26 cellular contexts compared by ENCODE assay signal in the genomic region with DNA sequence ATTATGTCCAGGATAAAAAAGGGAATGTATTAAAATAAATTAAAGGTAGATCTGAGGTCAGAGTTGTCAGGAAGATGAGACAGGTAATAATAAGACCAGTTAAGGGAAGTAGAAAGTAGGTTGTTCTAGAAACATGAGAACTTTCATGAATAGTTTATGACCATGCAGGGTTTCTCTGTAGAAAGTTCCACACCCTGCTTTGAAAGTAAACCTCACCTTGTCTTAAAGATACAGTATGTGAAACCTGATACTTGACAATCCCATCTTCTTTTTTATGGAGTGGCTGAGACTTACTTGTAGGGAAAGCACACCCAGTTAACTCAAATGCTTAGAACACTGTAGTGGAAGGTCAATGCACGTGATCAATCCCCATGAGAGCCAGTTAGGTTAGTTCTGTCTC.
"Had no signal": no experiment of that assay in that cellular context is flagged by ENCODE, and none has a peak within 500 bp of the region (broad histone marks: within the 10 kb centered on the region; RNA-seq: fewer than 3 reads in every experiment).

No MANE protein-coding gene starts in this region.

- DNase-seq: activated CD4-positive, alpha-beta T cell treated with anti-CD3 and anti-CD28 coated beads for 4 hours; activated CD8-positive, alpha-beta memory T cell treated with anti-CD3 and anti-CD28 coated beads, Interleukin-2, amount 50 U/mL, for 4 hours; activated CD8-positive, alpha-beta T cell treated with anti-CD3 and anti-CD28 coated beads for 36 hours; activated gamma-delta T cell treated with Interleukin-2 at 50 U/mL for 16 hours; activated naive CD4-positive, alpha-beta T cell treated with anti-CD3 and anti-CD28 coated beads, Interleukin-2, amount 10 ng/mL, durations not matched to agents 7 days and 5 days; activated naive CD8-positive, alpha-beta T cell treated with anti-CD3 and anti-CD28 coated beads for 36 hours; activated T-cell treated with anti-CD3 and anti-CD28 coated beads, Interleukin-2, amount 50 U/mL, for 72 hours; brain microvascular endothelial cell; NCI-H1105 treated with DMSO at 0.1 percent for 48 hours; NCI-H1436 treated with DMSO at 0.1 percent for 48 hours; NCI-H187; NCI-H2081; NCI-H345; NCI-H510A; NCI-H526 treated with DMSO at 0.1 percent for 48 hours; NCI-H82; OCI-M1; Peyer's patch; SHP77 had no signal

- H3K27me3 ChIP-seq: brain microvascular endothelial cell, cardiac muscle cell, Peyer's patch, SJSA1 had no signal

- H3K27ac ChIP-seq: brain microvascular endothelial cell, cardiac muscle cell, Peyer's patch, RWPE1, SJSA1 had no signal

- H3K27ac Mint-ChIP-seq: activated CD8-positive, alpha-beta T cell treated with anti-CD3 and anti-CD28 coated beads for 36 hours; activated naive CD4-positive, alpha-beta T cell treated with anti-CD3 and anti-CD28 coated beads, Interleukin-2, amount 10 ng/mL, durations not matched to agents 7 days and 5 days; activated naive CD8-positive, alpha-beta T cell treated with anti-CD3 and anti-CD28 coated beads for 36 hours; activated T-cell treated with anti-CD3 and anti-CD28 coated beads, Interleukin-2, amount 50 U/mL, for 72 hours; activated T-helper 2 cell treated with anti-CD3 and anti-CD28 coated beads, Interferon-gamma antibody, Interleukin-2, Interleukin-4, amounts not matched to agents 10 μg/mL and 5 μg/mL and 100 μg/mL, durations not matched to agents 14 hours and 24 hours and 36 hours; T-helper 1 cell treated with Interleukin-12 subunit alpha and Interleukin-12 subunit beta and Interleukin-4 antibody, amounts not matched to agents 30 μg/mL and 1 μg/mL, for 36 hours had no signal

- H3K27me3 Mint-ChIP-seq: activated CD8-positive, alpha-beta T cell treated with anti-CD3 and anti-CD28 coated beads for 36 hours; activated naive CD4-positive, alpha-beta T cell treated with anti-CD3 and anti-CD28 coated beads, Interleukin-2, amount 10 ng/mL, durations not matched to agents 7 days and 5 days; activated naive CD8-positive, alpha-beta T cell treated with anti-CD3 and anti-CD28 coated beads for 36 hours had no signal

- H3K4me1 ChIP-seq: Peyer's patch, SJSA1 had no signal

- H3K4me3 ChIP-seq: cardiac muscle cell, Peyer's patch, SJSA1 had no signal

- H3K4me3 Mint-ChIP-seq: activated CD8-positive, alpha-beta T cell treated with anti-CD3 and anti-CD28 coated beads for 36 hours; activated naive CD4-positive, alpha-beta T cell treated with anti-CD3 and anti-CD28 coated beads, Interleukin-2, amount 10 ng/mL, durations not matched to agents 7 days and 5 days; activated naive CD8-positive, alpha-beta T cell treated with anti-CD3 and anti-CD28 coated beads for 36 hours; activated T-cell treated with anti-CD3 and anti-CD28 coated beads, Interleukin-2, amount 50 U/mL, for 72 hours; T-helper 1 cell treated with Interleukin-12 subunit alpha and Interleukin-12 subunit beta and Interleukin-4 antibody, amounts not matched to agents 30 μg/mL and 1 μg/mL, for 36 hours had no signal

- H3K4me1 Mint-ChIP-seq: activated naive CD4-positive, alpha-beta T cell treated with anti-CD3 and anti-CD28 coated beads, Interleukin-2, amount 10 ng/mL, durations not matched to agents 7 days and 5 days; activated naive CD8-positive, alpha-beta T cell treated with anti-CD3 and anti-CD28 coated beads for 36 hours had no signal

- H3K36me3 ChIP-seq: brain microvascular endothelial cell, cardiac muscle cell, Peyer's patch had no signal

- H3K9me3 Mint-ChIP-seq: activated T-helper 2 cell treated with anti-CD3 and anti-CD28 coated beads, Interferon-gamma antibody, Interleukin-2, Interleukin-4, amounts not matched to agents 10 μg/mL and 5 μg/mL and 100 μg/mL, durations not matched to agents 14 hours and 24 hours and 36 hours had no signal

- ATAC-seq: activated CD4-positive, CD25-positive, alpha-beta regulatory T cell treated with anti-CD3 and anti-CD28 coated beads, Interleukin-2, amount 50 U/mL, for 24 hours; activated CD8-positive, alpha-beta T cell treated with anti-CD3 and anti-CD28 coated beads for 36 hours; activated T-cell treated with anti-CD3 and anti-CD28 coated beads, Interleukin-2, amount 50 U/mL, for 72 hours; SK-N-SH treated with all-trans-retinoic acid at 6 μM for 48 hours had no signal

- H3K9me3 ChIP-seq: Peyer's patch, SJSA1 had no signal

- H3K36me3 Mint-ChIP-seq: activated naive CD4-positive, alpha-beta T cell treated with anti-CD3 and anti-CD28 coated beads, Interleukin-2, amount 10 ng/mL, durations not matched to agents 7 days and 5 days; activated naive CD8-positive, alpha-beta T cell treated with anti-CD3 and anti-CD28 coated beads for 36 hours had no signal
